In the genomic region with DNA sequence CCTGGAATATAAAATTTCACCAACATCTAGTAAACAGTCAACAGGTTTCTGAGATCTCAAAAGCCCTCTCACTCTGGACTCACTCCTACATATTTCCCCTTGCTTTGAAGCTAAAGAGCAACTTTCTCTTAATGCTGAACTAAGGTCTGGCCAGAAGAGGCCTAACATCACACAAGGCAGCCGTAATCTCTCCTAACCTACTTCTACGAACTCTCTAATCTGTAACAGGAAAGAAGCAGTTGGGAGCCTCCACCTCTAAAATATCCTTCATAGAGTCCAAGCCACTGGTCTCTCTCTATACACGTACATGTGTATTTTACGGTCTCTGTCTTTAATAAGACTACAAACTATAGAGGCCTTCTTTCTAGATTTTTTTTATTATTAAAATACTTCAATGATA, we compare ENCODE assay signal across 1 cellular context.
TF ChIP-seq lines count a peak whose summit lies in the region.

No MANE protein-coding gene starts in this region.

TF ChIP-seq in HepG2, 621 proteins besides CTCF, POLR2A, EP300 and RAD21:
- TF ChIP-seq ZHX1 (CRISPR knock-in tag; IDR thresholded peaks at IDR 0.05; ENCODE audit: low read depth) (no peak), FOXP1 (IDR thresholded peaks at IDR 0.05) (no peak), FOXP1 (CRISPR knock-in tag; IDR thresholded peaks at IDR 0.05) (no peak), NFAT5 (CRISPR knock-in tag; IDR thresholded peaks at IDR 0.05) (no peak), HCFC1 (IDR thresholded peaks at IDR 0.05; ENCODE audit: low read depth, low read length) (no peak), ZBTB43 (CRISPR knock-in tag; conservative IDR thresholded peaks at IDR 0.05) (no peak), ZNF782 (CRISPR knock-in tag; IDR thresholded peaks at IDR 0.05; ENCODE audit: borderline replicate concordance) (no peak), TBX3 (IDR thresholded peaks at IDR 0.05; ENCODE audit: borderline replicate concordance) (no peak), ZNF574 (CRISPR knock-in tag; IDR thresholded peaks at IDR 0.05) (no peak), ZNF598 (CRISPR knock-in tag; IDR thresholded peaks at IDR 0.05; ENCODE audit: borderline replicate concordance) (no peak), IRF9 (CRISPR knock-in tag; IDR thresholded peaks at IDR 0.05; ENCODE audit: borderline replicate concordance) (no peak), ARNT2 (CRISPR knock-in tag; IDR thresholded peaks at IDR 0.05; ENCODE audit: low read depth) (no peak), MTA3 (CRISPR knock-in tag; IDR thresholded peaks at IDR 0.05) (no peak), ZNF318 (CRISPR knock-in tag; IDR thresholded peaks at IDR 0.05) (no peak), ZNF547 (CRISPR knock-in tag; IDR thresholded peaks at IDR 0.05) (no peak)
- TF ChIP-seq, protein P1, sequence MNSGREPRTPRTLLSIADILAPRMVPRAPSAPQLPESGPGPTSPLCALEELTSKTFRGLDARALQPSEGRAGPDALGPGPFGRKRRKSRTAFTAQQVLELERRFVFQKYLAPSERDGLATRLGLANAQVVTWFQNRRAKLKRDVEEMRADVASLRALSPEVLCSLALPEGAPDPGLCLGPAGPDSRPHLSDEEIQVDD (CRISPR knock-in tag; IDR thresholded peaks at IDR 0.05; ENCODE audit: borderline replicate concordance): no peak
- TF ChIP-seq, protein P2, sequence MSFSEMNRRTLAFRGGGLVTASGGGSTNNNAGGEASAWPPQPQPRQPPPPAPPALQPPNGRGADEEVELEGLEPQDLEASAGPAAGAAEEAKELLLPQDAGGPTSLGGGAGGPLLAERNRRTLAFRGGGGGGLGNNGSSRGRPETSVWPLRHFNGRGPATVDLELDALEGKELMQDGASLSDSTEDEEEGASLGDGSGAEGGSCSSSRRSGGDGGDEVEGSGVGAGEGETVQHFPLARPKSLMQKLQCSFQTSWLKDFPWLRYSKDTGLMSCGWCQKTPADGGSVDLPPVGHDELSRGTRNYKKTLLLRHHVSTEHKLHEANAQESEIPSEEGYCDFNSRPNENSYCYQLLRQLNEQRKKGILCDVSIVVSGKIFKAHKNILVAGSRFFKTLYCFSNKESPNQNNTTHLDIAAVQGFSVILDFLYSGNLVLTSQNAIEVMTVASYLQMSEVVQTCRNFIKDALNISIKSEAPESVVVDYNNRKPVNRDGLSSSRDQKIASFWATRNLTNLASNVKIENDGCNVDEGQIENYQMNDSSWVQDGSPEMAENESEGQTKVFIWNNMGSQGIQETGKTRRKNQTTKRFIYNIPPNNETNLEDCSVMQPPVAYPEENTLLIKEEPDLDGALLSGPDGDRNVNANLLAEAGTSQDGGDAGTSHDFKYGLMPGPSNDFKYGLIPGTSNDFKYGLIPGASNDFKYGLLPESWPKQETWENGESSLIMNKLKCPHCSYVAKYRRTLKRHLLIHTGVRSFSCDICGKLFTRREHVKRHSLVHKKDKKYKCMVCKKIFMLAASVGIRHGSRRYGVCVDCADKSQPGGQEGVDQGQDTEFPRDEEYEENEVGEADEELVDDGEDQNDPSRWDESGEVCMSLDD (CRISPR knock-in tag; IDR thresholded peaks at IDR 0.05; ENCODE audit: borderline replicate concordance): no peak
